ENCODE assay signal across 22 cellular contexts in the genomic region with DNA sequence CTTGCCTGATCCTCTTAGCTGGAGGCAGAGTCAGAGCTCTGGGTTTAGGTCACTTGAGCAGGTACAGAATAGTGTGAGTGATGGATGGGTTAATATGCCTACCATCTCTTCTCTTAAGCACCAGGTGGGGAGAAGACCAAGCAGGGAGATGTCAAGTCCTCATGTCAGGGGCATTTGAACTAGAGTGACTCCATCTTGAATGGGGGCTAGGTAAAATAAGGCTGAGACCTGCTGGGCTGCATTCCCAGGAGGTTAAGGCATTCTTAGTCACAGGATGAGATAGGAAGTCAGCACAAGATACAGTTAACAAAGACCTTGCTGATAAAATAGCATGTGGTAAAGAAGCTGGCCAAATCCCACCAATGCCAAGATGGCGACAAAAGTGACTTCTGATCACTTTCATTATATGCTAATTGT.
A peak's percentile ranks its signal among the peaks of the same experiment; 100 is the strongest.
DNase-seq lines count a peak whose midpoint lies in the region; ATAC-seq, FAIRE-seq and TF ChIP-seq lines count a peak whose summit lies in the region.
"Had no signal": no experiment of that assay in that cellular context is flagged by ENCODE, and none has a peak within 500 bp of the region (broad histone marks: within the 10 kb centered on the region; RNA-seq: fewer than 3 reads in every experiment).

No MANE protein-coding gene starts in this region.

- H2BK5ac ChIP-seq in H1 (ENCODE audit: low read depth, low read length) (no peak overlapping the region), mesenchymal stem cell (ENCODE audit: low read depth, low read length, poor library complexity, severe bottlenecking) (no peak overlapping the region)

- H3F3A ChIP-seq in GM23338 (replicated peaks; ENCODE audit: low read depth) = no peaks in the 10 kb centered on the region

- CTCF ChIA-PET in Panc1 (lab: Charles Lee) = no interaction called here
- CTCF ChIA-PET in H1 (lab: Charles Lee; ENCODE audit: partially characterized antibody) = interaction anchor here (1.1 to 3.3 kb wide), 8 partner anchors 8 to 235 kb away, joined by 3 to 14 read pairs (median 4); no protein-coding TSS in a partner anchor

- H4K20me1 ChIP-seq in GM23338 (replicated peaks; ENCODE audit: insufficient read depth) = no peaks in the 10 kb centered on the region
- H4K20me1 ChIP-seq in H1 (replicated peaks in 1 of 2; ENCODE audit: control insufficient read depth in 1 of 2, insufficient read depth in 2 of 2, low read length in 2 of 2) = no peaks in the 10 kb centered on the region

- H3K4me3 ChIP-seq in GM23338 = no peak overlapping the region
- H3K4me3 ChIP-seq in Panc1 (ENCODE audit: low read depth in 2 of 2, low read length in 2 of 2) = no peak overlapping the region
- no peak overlapping the region for H3K4me3 ChIP-seq in H1 (ENCODE audit: extremely low read depth in 1 of 4, insufficient read depth in 2 of 4, low read depth in 3 of 4, low read length in 4 of 4)
- no peak overlapping the region for H3K4me3 ChIP-seq in mesenchymal stem cell (ENCODE audit: insufficient read depth in 1 of 2, low read depth in 1 of 2, low read length in 2 of 2)
- H3K4me3 ChIP-seq: lung had no signal

- H3K4me1 Mint-ChIP-seq in GM23338 = peaks cover 13% of the 10 kb centered on the region
- peaks cover 29% of the 10 kb centered on the region for H3K4me1 Mint-ChIP-seq in nephron

- H3K9me3 Mint-ChIP-seq in GM23338 = peaks cover 40% of the 10 kb centered on the region
- peaks cover 31% of the 10 kb centered on the region for H3K9me3 Mint-ChIP-seq in nephron
- H3K9me3 Mint-ChIP-seq: activated B cell treated with CpG ODN at 0.5 μM for 24 hours had no signal

- H3K23ac ChIP-seq in H1 (ENCODE audit: insufficient read length) (no peak overlapping the region), mesenchymal stem cell (ENCODE audit: low read length in 2 of 2) (no peak overlapping the region)

- no peaks in the 10 kb centered on the region for H3K4me1 ChIP-seq in GM23338 (ENCODE audit: insufficient read depth)
- peaks cover 12% of the 10 kb centered on the region for H3K4me1 ChIP-seq in Panc1 (ENCODE audit: control insufficient read depth, insufficient read depth, low read length)
- peaks cover 1 to 3% (median 2%) of the 10 kb centered on the region in 4 experiments; a peak in 3 of 7 replicates for H3K4me1 ChIP-seq in H1 (replicated peaks in 1 of 4; ENCODE audit: control insufficient read depth in 3 of 4, insufficient read depth in 4 of 4, low read length in 3 of 4)
- H3K4me1 ChIP-seq in mesenchymal stem cell (ENCODE audit: control insufficient read depth, insufficient read depth, low read depth, low read length) = no peaks in the 10 kb centered on the region

- no peak for TF ChIP-seq EP300 in H1 (IDR thresholded peaks at IDR 0.05; ENCODE audit: borderline replicate concordance in 1 of 2, low read depth in 2 of 2, low read length in 2 of 2)

- peaks cover 5% of the 10 kb centered on the region for H3K27me3 Mint-ChIP-seq in GM23338 (ENCODE audit: insufficient read depth, low read depth, poor library complexity)
- no peaks in the 10 kb centered on the region for H3K27me3 Mint-ChIP-seq in nephron (ENCODE audit: low read depth)
- H3K27me3 Mint-ChIP-seq: activated CD4-positive, alpha-beta memory T cell treated with anti-CD3 and anti-CD28 coated beads for 36 hours had no signal

- H2BK12ac ChIP-seq in H1 (ENCODE audit: low read depth, low read length) (0 out of 2 replicates have a peak overlapping the region, but pooled peaks have one; percentile 9), mesenchymal stem cell (ENCODE audit: low read length in 2 of 2) (no peak overlapping the region)

- in situ Hi-C loops in Panc1 (cut with HindIII; ENCODE audit: low pct_unique_long_range_greater_than_20kb, low sequenced_read_pairs) = no loop called here

- no peak overlapping the region for H3K27ac ChIP-seq in GM23338 (ENCODE audit: low read depth)
- H3K27ac ChIP-seq in Panc1 (ENCODE audit: low read length) = peak overlapping the region; percentile 71
- H3K27ac ChIP-seq in H1 (ENCODE audit: low read depth, low read length) = no peak overlapping the region
- no peak overlapping the region for H3K27ac ChIP-seq in mesenchymal stem cell (ENCODE audit: low read length, poor library complexity, severe bottlenecking)

- H3K4me3 Mint-ChIP-seq in GM23338 (no peak overlapping the region), nephron (no peak overlapping the region)
- H3K4me3 Mint-ChIP-seq: activated B cell treated with CpG ODN at 0.5 μM for 24 hours; activated CD4-positive, alpha-beta memory T cell treated with anti-CD3 and anti-CD28 coated beads for 36 hours had no signal

- 95% methylated on average over 1 of the region's 1 CpG; no CpG with 5 or more reads in 1 of the 2 experiments for WGBS in H1 (ENCODE audit: extremely low coverage in 1 of 2, insufficient coverage in 1 of 2, insufficient read length in 1 of 2, insufficient replicate concordance in 2 of 2, low coverage in 1 of 2, low lambda C conversion rate in 2 of 2, missing lambda C conversion rate in 1 of 2), 2 experiments
- 75% methylated on average over 1 of the region's 1 CpG for WGBS in mesenchymal stem cell

- no peaks in the 10 kb centered on the region for H3K79me1 ChIP-seq in H1 (ENCODE audit: low read depth, low read length)
- H3K79me1 ChIP-seq in mesenchymal stem cell (replicated peaks; ENCODE audit: low read length, poor library complexity, severe bottlenecking) = no peaks in the 10 kb centered on the region

- ATAC-seq in GM23338 (no peak), Panc1 (peak; percentile 53)

- no peaks in the 10 kb centered on the region for H3K27me3 ChIP-seq in GM23338 (ENCODE audit: insufficient read depth)
- no peaks in the 10 kb centered on the region for H3K27me3 ChIP-seq in Panc1 (ENCODE audit: control insufficient read depth, insufficient read depth, low read length)
- no peaks in the 10 kb centered on the region for H3K27me3 ChIP-seq in H1 (replicated peaks in 1 of 4; ENCODE audit: control insufficient read depth in 3 of 4, extremely low read depth in 1 of 4, insufficient read depth in 3 of 4, low read length in 3 of 4)
- peaks cover 0 to 6% of the 10 kb centered on the region in 2 experiments for H3K27me3 ChIP-seq in mesenchymal stem cell (ENCODE audit: control insufficient read depth in 1 of 2, insufficient read depth in 1 of 2, low read length in 2 of 2)

- H4K5ac ChIP-seq in H1 (ENCODE audit: insufficient read length, low read depth, low read length) = no peak overlapping the region

- no peak for TF ChIP-seq RAD21 in H1 (IDR thresholded peaks at IDR 0.05 in 1 of 2, conservative IDR thresholded peaks at IDR 0.05 in 1 of 2; ENCODE audit: low read depth in 2 of 2, low read length in 2 of 2)

- H2BK120ac ChIP-seq in H1 (replicated peaks; ENCODE audit: low read depth, low read length) (no peak overlapping the region), mesenchymal stem cell (ENCODE audit: low read depth, low read length) (no peak overlapping the region)

- H3K36me3 Mint-ChIP-seq in GM23338 (ENCODE audit: low read depth) (peaks cover 22% of the 10 kb centered on the region), nephron (ENCODE audit: low read depth) (no peaks in the 10 kb centered on the region)

- H2AFZ ChIP-seq in GM23338 (no peak overlapping the region), H1 (ENCODE audit: low read length) (no peak overlapping the region), mesenchymal stem cell (ENCODE audit: low read depth, low read length) (no peak overlapping the region)

- FAIRE-seq in H1 (lab: Jason Lieb, UNC) = no peak
- FAIRE-seq: colon, G401.6 had no signal

- no peak for DNase-seq in GM23338 (ENCODE audit: low spot score)
- no peak for DNase-seq in Panc1 (ENCODE audit: low read depth, low spot score)
- no peak for DNase-seq in H1 (ENCODE audit: low read depth in 1 of 2, low spot score in 2 of 2)
- no peak for DNase-seq in OCI-M2 (lab: John Stamatoyannopoulos, UW; ENCODE audit: unreplicated experiment)
- DNase-seq in NCI-H2029 treated with DMSO at 0.1 percent for 48 hours (lab: John Stamatoyannopoulos, UW) = no peak
- no peak for DNase-seq in effector CD4-positive, alpha-beta T cell
- DNase-seq in mesenchymal stem cell = no peak
- DNase-seq: activated B cell treated with CpG ODN at 0.5 μM for 24 hours; activated CD4-positive, alpha-beta memory T cell treated with anti-CD3 and anti-CD28 coated beads for 36 hours; activated naive CD4-positive, alpha-beta T cell treated with anti-CD3 and anti-CD28 coated beads, Interleukin-2, amount 50 U/mL, for 16 hours; activated T-cell treated with anti-CD3 and anti-CD28 coated beads, Interleukin-2, amount 50 U/mL, for 48 hours; foreskin fibroblast; hippocampal formation; NCI-H1417 treated with DMSO at 0.1 percent for 48 hours; NCI-H2171; NCI-H526 treated with DMSO at 0.1 percent for 48 hours; retina; stimulated activated CD4-positive, alpha-beta T cell treated with anti-CD3 and anti-CD28 coated beads, Interleukin-12 subunit alpha, Interleukin-12 subunit beta, amount 100 ng/mL, for 4 hours had no signal

- H3K79me2 ChIP-seq in GM23338 (replicated peaks; ENCODE audit: insufficient read depth) (no peaks in the 10 kb centered on the region), H1 (ENCODE audit: control insufficient read depth in 1 of 2, insufficient read depth in 2 of 2, low read length in 2 of 2) (no peaks in the 10 kb centered on the region)

- H3K36me3 ChIP-seq in GM23338 (ENCODE audit: insufficient read depth) (0 out of 2 replicates have a peak, but pooled peaks cover 3% of the 10 kb centered on the region), Panc1 (ENCODE audit: control insufficient read depth, insufficient read depth, low read length) (no peaks in the 10 kb centered on the region), H1 (ENCODE audit: control insufficient read depth in 2 of 4, insufficient read depth in 4 of 4, low read length in 3 of 4) (no peaks in the 10 kb centered on the region), mesenchymal stem cell (ENCODE audit: control insufficient read depth in 1 of 2, insufficient read depth in 2 of 2, low read depth in 1 of 2, low read length in 2 of 2) (no peaks in the 10 kb centered on the region)

- intact Hi-C loops in Panc1 (cut with micrococcal nuclease; ENCODE audit: unreplicated experiment) = no loop called here

- TF ChIP-seq CTCF in GM23338 (conservative IDR thresholded peaks at IDR 0.05; ENCODE audit: low read depth in 2 of 2) (no peak), Panc1 (IDR thresholded peaks at IDR 0.05) (no peak), H1 (IDR thresholded peaks at IDR 0.05; ENCODE audit: control extremely low read depth in 1 of 3, insufficient read depth in 1 of 3, low read depth in 1 of 3, low read length in 3 of 3) (no peak), nephron (IDR thresholded peaks at IDR 0.05; ENCODE audit: unreplicated experiment in 3 of 3) (no peak)

- H3K4me2 ChIP-seq in GM23338 = 0 out of 2 replicates have a peak overlapping the region, but pooled peaks have one; percentile 7
- no peak overlapping the region for H3K4me2 ChIP-seq in H1 (ENCODE audit: insufficient read depth in 1 of 2, low read depth in 2 of 2, low read length in 2 of 2)
- no peak overlapping the region for H3K4me2 ChIP-seq in mesenchymal stem cell (ENCODE audit: low read length, poor library complexity, severe bottlenecking)

- BruUV-seq in Panc1 (replicated peaks; lab: Mats Ljungman, UMichigan) = no TSS peak

- H3K14ac ChIP-seq in H1 (ENCODE audit: insufficient read length) (no peak overlapping the region), mesenchymal stem cell (ENCODE audit: low read length in 2 of 2) (no peak overlapping the region)

- H3K9me3 ChIP-seq in Panc1 (ENCODE audit: control insufficient read depth, insufficient read depth, low read depth, low read length) (no peaks in the 10 kb centered on the region), H1 (ENCODE audit: insufficient read depth in 2 of 2, low read depth in 1 of 2, low read length in 1 of 2) (peaks cover 0 to 4% of the 10 kb centered on the region in 2 experiments; a peak in 2 of 4 replicates), mesenchymal stem cell (ENCODE audit: control insufficient read depth, low read length) (peaks cover 4% of the 10 kb centered on the region)

- H3K23me2 ChIP-seq in H1 (ENCODE audit: low read depth, low read length) = no peaks in the 10 kb centered on the region

- H2AK5ac ChIP-seq in H1 (ENCODE audit: low read depth, low read length) (no peak overlapping the region), mesenchymal stem cell (ENCODE audit: low read length, severe bottlenecking) (no peak overlapping the region)

- POLR2A ChIA-PET in Panc1 (lab: Charles Lee) = no interaction called here
- POLR2A ChIA-PET in H1 (lab: Charles Lee; ENCODE audit: partially characterized antibody) = interaction anchor here (1.2 kb wide), 1 partner anchor 66 kb away, joined by 3 read pairs; no protein-coding TSS in a partner anchor

- H3K18ac ChIP-seq in H1 (ENCODE audit: extremely low read depth, low read length) (no peak overlapping the region), mesenchymal stem cell (ENCODE audit: low read depth in 1 of 2, low read length in 2 of 2) (no peak overlapping the region)

- no peak overlapping the region for H3K9ac ChIP-seq in H1 (replicated peaks in 1 of 4; ENCODE audit: extremely low read depth in 1 of 4, low read depth in 3 of 4, low read length in 3 of 4)
- H3K9ac ChIP-seq in mesenchymal stem cell (ENCODE audit: low read length) = no peak overlapping the region

- H3K56ac ChIP-seq in H1 (replicated peaks; ENCODE audit: insufficient read length, low read depth, low read length) = no peak overlapping the region

- H3K27ac Mint-ChIP-seq in GM23338 = no peak overlapping the region
- peak overlapping the region in 2 of 3 experiments; percentile 88 to 93 for H3K27ac Mint-ChIP-seq in nephron
- H3K27ac Mint-ChIP-seq: activated B cell treated with CpG ODN at 0.5 μM for 24 hours; activated CD4-positive, alpha-beta memory T cell treated with anti-CD3 and anti-CD28 coated beads for 36 hours had no signal

- no peak overlapping the region for H2BK15ac ChIP-seq in H1 (ENCODE audit: low read length)
- H2BK15ac ChIP-seq in mesenchymal stem cell (ENCODE audit: low read depth, poor library complexity, severe bottlenecking) = no peak overlapping the region

- H3K9me2 ChIP-seq in GM23338 (ENCODE audit: insufficient read depth) = peaks cover 17% of the 10 kb centered on the region

- TF ChIP-seq POLR2A in H1 (IDR thresholded peaks at IDR 0.05; ENCODE audit: control extremely low read depth in 1 of 2, low read depth in 2 of 2, low read length in 2 of 2) = no peak

- H4K91ac ChIP-seq in H1 (replicated peaks; ENCODE audit: insufficient read length, low read length) (no peak overlapping the region), mesenchymal stem cell (ENCODE audit: low read length) (no peak overlapping the region)

- no peak overlapping the region for H4K8ac ChIP-seq in H1 (ENCODE audit: extremely low read depth, insufficient read depth, low read length)
- no peak overlapping the region for H4K8ac ChIP-seq in mesenchymal stem cell (ENCODE audit: low read length)

- H3K4ac ChIP-seq in H1 (replicated peaks; ENCODE audit: insufficient read length, low read depth, low read length) (peak overlapping the region; percentile 53), mesenchymal stem cell (ENCODE audit: low read depth in 1 of 2, low read length in 2 of 2) (no peak overlapping the region)

- H2BK20ac ChIP-seq in H1 (ENCODE audit: low read length) = no peak overlapping the region
